19 cellular contexts compared by ENCODE assay signal in genomic region chr3:132822266-132822665, GRCh38.
"Had no signal": no experiment of that assay in that cellular context is flagged by ENCODE, and none has a peak within 500 bp of the region (broad histone marks: within the 10 kb centered on the region; RNA-seq: fewer than 3 reads in every experiment).

No MANE protein-coding gene starts in this region.

- H3K9me3 ChIP-seq: mucosa of descending colon, prostate gland, thyroid gland had no signal

- DNase-seq: activated CD4-positive, alpha-beta T cell treated with anti-CD3 and anti-CD28 coated beads, Interleukin-2, amount 50 U/mL, for 1 hour; activated CD8-positive, alpha-beta memory T cell treated with anti-CD3 and anti-CD28 coated beads for 24 hours; activated CD8-positive, alpha-beta memory T cell treated with anti-CD3 and anti-CD28 coated beads, Interleukin-2, amount 50 U/mL, for 48 hours; activated effector memory CD4-positive, alpha-beta T cell treated with Interleukin-2 at 50 U/mL for 16 hours; activated naive CD4-positive, alpha-beta T cell treated with anti-CD3 and anti-CD28 coated beads, Interleukin-2, amount 50 U/mL, for 16 hours; activated T-cell treated with anti-CD3 and anti-CD28 coated beads, Interleukin-2, amount 50 U/mL, for 48 hours; aorta; cortex of kidney; erythroblast; mesenchymal stem cell; mucosa of descending colon; naive thymus-derived CD8-positive, alpha-beta T cell; right cardiac atrium; small intestine; stimulated activated CD4-positive, alpha-beta T cell treated with anti-CD3 and anti-CD28 coated beads, Interleukin-4, amount 100 ng/mL, for 24 hours; thyroid gland had no signal

- H3K27ac ChIP-seq: prostate gland, thyroid gland had no signal

- H3K4me1 ChIP-seq: prostate gland had no signal

- ATAC-seq: activated CD4-positive, CD25-positive, alpha-beta regulatory T cell treated with anti-CD3 and anti-CD28 coated beads, Interleukin-2, amount 50 U/mL, for 24 hours; mucosa of descending colon; naive thymus-derived CD8-positive, alpha-beta T cell; stimulated activated effector memory CD8-positive, alpha-beta T cell treated with anti-CD3 and anti-CD28 coated beads, Interleukin-12 subunit alpha, Interleukin-12 subunit beta, amount 100 ng/mL, for 72 hours had no signal

- H3K4me3 ChIP-seq: mucosa of descending colon, prostate gland, thyroid gland had no signal

- H3K27me3 ChIP-seq: thyroid gland had no signal

- H3K36me3 ChIP-seq: prostate gland, thyroid gland had no signal
